In genomic region chr2:17815466-17816184, GRCh38 we compare ENCODE assay signal across 1 cellular context.
TF ChIP-seq lines count a peak whose summit lies in the region.

No MANE protein-coding gene starts in this region.

TF ChIP-seq in HepG2, 621 proteins besides CTCF, POLR2A, EP300 and RAD21 (continued from another document):
- no peak for TF ChIP-seq IKZF4 (CRISPR knock-in tag; IDR thresholded peaks at IDR 0.05; ENCODE audit: borderline replicate concordance, low read depth, not compliant biosample characterization)
